Comparison of ENCODE assay signal across 1 cellular context in the genomic region with DNA sequence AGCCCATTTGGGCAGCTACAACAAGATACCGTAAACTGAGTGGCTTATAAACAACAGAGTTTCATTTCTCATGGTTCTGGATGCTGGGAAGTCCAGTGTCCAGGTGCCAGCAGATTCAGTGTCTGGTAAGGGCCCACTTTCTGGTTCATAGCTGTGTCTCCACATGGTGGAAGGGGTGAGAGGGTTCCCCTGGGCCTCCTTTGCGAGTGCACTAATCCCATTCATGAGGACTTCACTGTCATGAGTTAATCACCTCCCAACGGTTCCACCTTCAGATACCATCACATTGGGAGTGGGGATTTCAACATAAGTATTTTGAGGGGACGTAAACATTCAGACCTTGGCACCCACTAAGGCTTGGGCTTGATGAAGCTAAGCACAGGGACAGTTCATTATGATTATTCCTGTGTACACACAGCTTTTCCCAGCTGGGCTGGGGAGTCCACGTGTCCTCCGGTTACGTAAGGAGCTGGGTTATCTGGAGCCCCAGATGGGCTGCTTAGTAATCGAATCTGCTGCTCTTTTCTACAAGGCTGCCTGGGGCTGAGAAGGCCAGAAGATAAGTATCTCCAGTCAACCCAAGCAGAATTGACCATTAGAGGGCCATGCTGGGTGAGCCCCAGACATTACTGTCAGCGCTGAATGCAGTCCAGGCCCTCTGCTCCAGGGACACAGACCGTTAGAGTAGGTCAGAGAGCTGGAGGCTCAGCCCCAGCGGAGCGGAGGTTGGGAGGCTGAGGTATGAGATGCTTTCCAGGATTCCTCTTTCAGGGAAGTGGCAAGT.
A peak's percentile ranks its signal among the peaks of the same experiment; 100 is the strongest.
TF ChIP-seq lines count a peak whose summit lies in the region.

No MANE protein-coding gene starts in this region.

TF ChIP-seq in IMR-90, 13 proteins besides CTCF, POLR2A, EP300 and RAD21:
- peak; percentile 39; the same call in 1 of the 2 replicates for TF ChIP-seq CEBPB (IDR thresholded peaks at IDR 0.05; ENCODE audit: low read depth, low read length)
- no peak for TF ChIP-seq CHD1 (IDR thresholded peaks at IDR 0.05; ENCODE audit: low read depth, low read length)
- TF ChIP-seq MAFK (IDR thresholded peaks at IDR 0.05; ENCODE audit: low read depth, low read length) = no peak
- peak; percentile 17; the same call in 1 of the 2 replicates for TF ChIP-seq MXI1 (IDR thresholded peaks at IDR 0.05; ENCODE audit: borderline replicate concordance, low read depth, low read length)
- TF ChIP-seq, protein P1, sequence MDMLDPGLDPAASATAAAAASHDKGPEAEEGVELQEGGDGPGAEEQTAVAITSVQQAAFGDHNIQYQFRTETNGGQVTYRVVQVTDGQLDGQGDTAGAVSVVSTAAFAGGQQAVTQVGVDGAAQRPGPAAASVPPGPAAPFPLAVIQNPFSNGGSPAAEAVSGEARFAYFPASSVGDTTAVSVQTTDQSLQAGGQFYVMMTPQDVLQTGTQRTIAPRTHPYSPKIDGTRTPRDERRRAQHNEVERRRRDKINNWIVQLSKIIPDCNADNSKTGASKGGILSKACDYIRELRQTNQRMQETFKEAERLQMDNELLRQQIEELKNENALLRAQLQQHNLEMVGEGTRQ (IDR thresholded peaks at IDR 0.05; ENCODE audit: low read depth, low read length) = peak; percentile 61
